8 cellular contexts compared by ENCODE assay signal in genomic region chr2:215311625-215312394, GRCh38.
DNase-seq lines count a peak whose midpoint lies in the region; ATAC-seq and TF ChIP-seq lines count a peak whose summit lies in the region.

ATIC (plus strand) TSS chr2:215312059; CDS start chr2:215312143, 84 bp downstream.

- TF ChIP-seq CTCF in AG09309 (IDR thresholded peaks at IDR 0.05; ENCODE audit: control insufficient read depth, insufficient read depth, low read depth, low read length, missing control alignments), result no peak

- peak within 1 kb of the TSS; percentile 73 for H3K4me3 ChIP-seq in AG09309 (ENCODE audit: control insufficient read depth, low read depth, low read length)

- peak; percentile 98 for ATAC-seq in GM19025 (IDR thresholded peaks at IDR 0.05; ENCODE audit: low read depth, unreplicated experiment)
- peak; percentile 99 for ATAC-seq in HG03342 (IDR thresholded peaks at IDR 0.05; ENCODE audit: unreplicated experiment)
- peak; percentile 97 to 98 for ATAC-seq in activated CD4-positive, CD25-positive, alpha-beta regulatory T cell treated with anti-CD3 and anti-CD28 coated beads, Interleukin-2, amount 50 U/mL, for 24 hours

- peak; percentile 72 for DNase-seq in AG09309 (ENCODE audit: low read depth)
- peak; percentile 85 to 95 for DNase-seq in NCI-H446 (lab: John Stamatoyannopoulos, UW)
- peak; percentile 86 for DNase-seq in cerebellar cortex (ENCODE audit: low spot score)
- DNase-seq in islet precursor cell, result peak; percentile 98
- DNase-seq in stimulated activated CD4-positive, alpha-beta T cell treated with anti-CD3 and anti-CD28 coated beads, Interleukin-12 subunit alpha, Interleukin-12 subunit beta, amount 100 ng/mL, for 48 hours (ENCODE audit: low read depth in 2 of 3, low spot score in 1 of 3), result peak; percentile 80 to 91 (median 84)

Comparison
In these comparisons a context has a peak if more than half of its experiments do, and no peak if none do; other contexts are left out.
1. Peak in every context shown above with its lines: DNase-seq, ATAC-seq and H3K4me3 ChIP-seq.